8 cellular contexts compared by ENCODE assay signal in the genomic region with DNA sequence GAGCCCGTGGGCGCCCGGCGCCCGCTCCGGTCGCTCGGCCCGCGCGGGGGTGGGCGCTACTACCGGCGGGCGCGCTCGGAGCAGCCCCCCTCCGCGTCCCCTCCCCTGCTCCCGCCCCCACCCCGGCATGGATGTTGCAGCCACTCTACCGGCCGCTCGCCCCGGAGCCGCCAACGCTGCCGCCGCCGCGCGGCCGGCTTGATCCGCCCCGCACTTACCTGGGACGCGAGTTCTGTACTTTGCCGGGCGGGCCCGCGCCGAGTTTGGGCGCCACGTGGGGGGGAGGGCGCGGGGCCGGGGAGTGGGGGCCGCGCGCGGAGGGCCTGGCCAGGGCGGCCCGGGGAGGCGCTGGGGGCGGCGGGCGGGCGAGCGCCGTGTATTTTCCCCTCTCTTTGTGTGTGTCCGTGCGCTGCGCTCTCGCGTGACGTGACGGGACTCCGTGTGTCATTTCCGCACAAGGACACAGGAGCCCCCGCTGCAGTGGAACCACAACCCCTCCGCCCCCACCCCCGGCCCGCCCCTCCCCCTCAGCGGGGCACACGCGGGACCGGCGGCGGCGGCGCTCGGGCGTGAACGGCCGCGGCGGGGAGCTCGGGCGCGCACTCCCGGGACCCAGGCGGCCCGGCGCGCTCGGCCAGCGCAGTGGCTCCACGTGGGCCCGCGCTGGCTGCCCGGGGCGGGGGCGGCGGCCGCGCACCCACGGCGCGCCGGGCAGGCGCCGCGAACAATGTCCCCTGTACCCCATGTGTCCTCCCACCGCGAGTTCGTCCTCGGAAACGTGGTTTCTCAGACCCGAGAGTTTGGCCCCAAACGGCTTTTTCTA. TPM values are rescaled to one million over a fixed set of nuclear protein-coding genes. Genes with fewer than 3 reads are reported as not detected.
DNase-seq lines count a peak whose midpoint lies in the region; ATAC-seq, FAIRE-seq and TF ChIP-seq lines count a peak whose summit lies in the region.

Gene BEND3, minus strand, starts transcription at position 644 of the 823 bp plus-strand sequence. CDS start 16,230 bp downstream, outside the sequence.

- ATAC-seq in GM18907 (IDR thresholded peaks at IDR 0.05; ENCODE audit: unreplicated experiment) (peak; percentile 32), HG03135 (IDR thresholded peaks at IDR 0.05; ENCODE audit: unreplicated experiment) (peak; percentile 27)

- no peaks in the 10 kb centered on the region for H3K9me3 Mint-ChIP-seq in astrocyte (ENCODE audit: unreplicated experiment)

- FAIRE-seq in astrocyte (lab: Jason Lieb, UNC): no peak

- DNase-seq in 8988T (peak; percentile 66), SK-N-MC (ENCODE audit: low read depth, low spot score) (no peak), astrocyte (ENCODE audit: low read depth) (no peak), iPS DF 6.9 (ENCODE audit: low read depth, low spot score) (no peak), NCI-H1694 treated with DMSO at 0.1 percent for 48 hours (lab: John Stamatoyannopoulos, UW) (no peak)

- no peak within 1 kb of the TSS for H3K27ac Mint-ChIP-seq in astrocyte (ENCODE audit: unreplicated experiment)

- H3K9me3 ChIP-seq in SK-N-MC (ENCODE audit: low read depth, low read length) (no peaks in the 10 kb centered on the region), astrocyte (ENCODE audit: insufficient read depth, low read depth, low read length) (no peaks in the 10 kb centered on the region), iPS DF 6.9 (ENCODE audit: control insufficient read depth, insufficient read depth, low read length) (no peaks in the 10 kb centered on the region), skeletal muscle satellite cell (replicated peaks; ENCODE audit: low read length) (no peaks in the 10 kb centered on the region)

- peak within 1 kb of the TSS; percentile 84 for H3K4me3 Mint-ChIP-seq in astrocyte (ENCODE audit: unreplicated experiment)

- no peaks in the 10 kb centered on the region for H3K36me3 Mint-ChIP-seq in astrocyte (ENCODE audit: low read depth, unreplicated experiment)

- H2AFZ ChIP-seq in astrocyte (ENCODE audit: low read depth, low read length): peak within 1 kb of the TSS; percentile 77

- H3K79me2 ChIP-seq in astrocyte (ENCODE audit: insufficient read depth, low read length): no peaks in the 10 kb centered on the region

- H3K4me1 Mint-ChIP-seq in astrocyte (ENCODE audit: low read depth, unreplicated experiment): peaks cover 2% of the 10 kb centered on the region

- peak within 1 kb of the TSS; percentile 84 for H3K9ac ChIP-seq in SK-N-MC (ENCODE audit: insufficient read length)
- peak within 1 kb of the TSS; percentile 70 for H3K9ac ChIP-seq in astrocyte (ENCODE audit: low read length)
- H3K9ac ChIP-seq in skeletal muscle satellite cell (ENCODE audit: low read depth, low read length): peak within 1 kb of the TSS; percentile 78

- H3K4me1 ChIP-seq in astrocyte (ENCODE audit: insufficient read depth, low read length): peaks cover 10% of the 10 kb centered on the region
- peaks cover 4% of the 10 kb centered on the region for H3K4me1 ChIP-seq in iPS DF 6.9 (ENCODE audit: control insufficient read depth, insufficient read depth, low read length)
- peaks cover 17% of the 10 kb centered on the region for H3K4me1 ChIP-seq in skeletal muscle satellite cell (ENCODE audit: control insufficient read depth, insufficient read depth, low read length)

- H3K27me3 Mint-ChIP-seq in astrocyte (ENCODE audit: low read depth, unreplicated experiment): peaks cover 3% of the 10 kb centered on the region

- no CpG with 5 or more reads among the region's 120 CpGs for WGBS in iPS DF 6.9 (ENCODE audit: insufficient coverage, insufficient read length)

- H3K27me3 ChIP-seq in astrocyte (ENCODE audit: insufficient read depth, low read length): peaks cover 10% of the 10 kb centered on the region
- H3K27me3 ChIP-seq in iPS DF 6.9 (ENCODE audit: control insufficient read depth, insufficient read depth, low read length): no peaks in the 10 kb centered on the region
- H3K27me3 ChIP-seq in skeletal muscle satellite cell (ENCODE audit: control insufficient read depth, insufficient read depth, low read length): peaks cover 12% of the 10 kb centered on the region

- TF ChIP-seq CTCF in astrocyte (IDR thresholded peaks at IDR 0.05; ENCODE audit: insufficient read depth, low read depth, low read length): no peak

- H3K4me3 ChIP-seq in SK-N-MC (peak within 1 kb of the TSS; percentile 93), astrocyte (ENCODE audit: insufficient read depth, low read depth, low read length) (peak within 1 kb of the TSS; percentile 76), iPS DF 6.9 (ENCODE audit: low read length) (peak within 1 kb of the TSS; percentile 77; the same call in 1 of the 2 replicates), skeletal muscle satellite cell (ENCODE audit: low read length) (peak within 1 kb of the TSS; percentile 88)

- peak within 1 kb of the TSS; percentile 91 for H3K27ac ChIP-seq in SK-N-MC
- no peak within 1 kb of the TSS for H3K27ac ChIP-seq in astrocyte (ENCODE audit: low read depth, low read length)
- peak within 1 kb of the TSS; percentile 3 for H3K27ac ChIP-seq in iPS DF 6.9 (ENCODE audit: low read length)

- H3K4me2 ChIP-seq in astrocyte (ENCODE audit: low read length) (peak within 1 kb of the TSS; percentile 86), skeletal muscle satellite cell (ENCODE audit: low read length) (peak within 1 kb of the TSS; percentile 85)

- H3K36me3 ChIP-seq in SK-N-MC (ENCODE audit: insufficient read depth, low read length) (no peaks in the 10 kb centered on the region), astrocyte (ENCODE audit: insufficient read depth, low read length) (no peaks in the 10 kb centered on the region), iPS DF 6.9 (ENCODE audit: control insufficient read depth, insufficient read depth, low read length) (no peaks in the 10 kb centered on the region), skeletal muscle satellite cell (ENCODE audit: insufficient read depth, low read length) (no peaks in the 10 kb centered on the region)

- H4K20me1 ChIP-seq in astrocyte (ENCODE audit: insufficient read depth, low read length): peaks cover 11% of the 10 kb centered on the region

RNA-seq across cellular contexts. Expression of gene BEND3, which starts in this region (rescaled TPM):
- 3.7 and 4.4 TPM in 2 replicates for total RNA-seq in astrocyte
- total RNA-seq in skeletal muscle satellite cell (2012; rRNA removed): 3.5 and 4.3 TPM in 2 replicates
